In the genomic region with DNA sequence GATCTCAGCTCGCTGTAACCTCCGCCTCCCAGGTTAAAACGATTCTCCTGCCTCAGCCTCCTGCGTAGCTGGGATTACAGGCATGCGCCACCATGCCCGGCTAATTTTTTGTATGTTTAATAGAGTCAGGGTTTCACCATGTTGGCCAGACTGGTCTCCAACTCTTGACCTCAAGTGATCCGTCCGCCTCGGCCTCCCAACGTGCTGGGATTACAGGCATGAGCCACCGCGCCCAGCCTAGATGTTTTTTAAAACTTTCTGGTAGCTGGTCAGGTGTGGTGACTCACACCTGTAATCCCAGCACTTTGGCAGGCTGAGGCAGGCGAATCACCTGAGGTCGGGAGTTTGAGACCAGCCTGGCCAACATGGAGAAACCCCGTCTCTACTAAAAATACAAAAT, we compare ENCODE assay signal across 10 cellular contexts. TPM values are rescaled to one million over a fixed set of nuclear protein-coding genes. Genes with fewer than 3 reads are reported as not detected.
DNase-seq lines count a peak whose midpoint lies in the region; ATAC-seq, FAIRE-seq and TF ChIP-seq lines count a peak whose summit lies in the region.
"Not testable (repeated sequence)": the region's sequence is repeated elsewhere in the genome, so short reads cannot be mapped to it uniquely, and the experiment has no call there.
"Had no signal": no experiment of that assay in that cellular context is flagged by ENCODE, and none has a peak within 500 bp of the region (broad histone marks: within the 10 kb centered on the region; RNA-seq: fewer than 3 reads in every experiment).

No MANE protein-coding gene starts in this region.

- not testable (repeated sequence) for H2BK5ac ChIP-seq in trophoblast cell (ENCODE audit: low read depth, low read length, poor library complexity)

- H3K79me2 ChIP-seq in GM23338 (replicated peaks; ENCODE audit: insufficient read depth); PC-9 (ENCODE audit: low read depth); trophoblast cell (ENCODE audit: control insufficient read depth, insufficient read depth, low read length, poor library complexity): not testable (repeated sequence)

- not testable (repeated sequence) for H3K9me3 Mint-ChIP-seq in GM23338; chondrocyte (ENCODE audit: low read depth)

- H3K4me1 ChIP-seq in A549 (peaks cover 17% of the 10 kb centered on the region; the same call in 2 of the 3 replicates), GM23338 (ENCODE audit: insufficient read depth) (peaks cover 59% of the 10 kb centered on the region), PC-9 (replicated peaks; ENCODE audit: insufficient read depth) (peaks cover 19% of the 10 kb centered on the region), esophagus muscularis mucosa (peaks cover 0 to 46% (median 27%) of the 10 kb centered on the region in 4 donors), stomach (peaks cover 0 to 11% (median 0%) of the 10 kb centered on the region in 4 donors)
- H3K4me1 ChIP-seq in trophoblast cell (ENCODE audit: control insufficient read depth in 1 of 2, insufficient read depth in 2 of 2, low read length in 2 of 2) = not testable (repeated sequence)

- not testable (repeated sequence) for H3K36me3 Mint-ChIP-seq in GM23338 (ENCODE audit: low read depth); chondrocyte (ENCODE audit: low read depth)

- not testable (repeated sequence) for H3K9ac ChIP-seq in trophoblast cell (ENCODE audit: low read length)

- POLR2A ChIA-PET in A549 (lab: Yijun Ruan, JAX) = not testable (repeated sequence)
- POLR2A ChIA-PET in PC-9 (lab: Charles Lee; ENCODE audit: unreplicated experiment) = interaction anchor here (0.6 kb wide), 1 partner anchor 183 kb away, joined by 5 read pairs; no protein-coding TSS in a partner anchor

- not testable (repeated sequence) for H4K8ac ChIP-seq in trophoblast cell (ENCODE audit: low read depth, low read length)

- not testable (repeated sequence) for H4K12ac ChIP-seq in trophoblast cell (ENCODE audit: low read depth, low read length)

- H2AFZ ChIP-seq in GM23338; PC-9; trophoblast cell (ENCODE audit: insufficient read depth, low read length, poor library complexity): not testable (repeated sequence)

- FAIRE-seq in A549 (lab: Jason Lieb, UNC) = not testable (repeated sequence)

- not testable (repeated sequence) for H2BK120ac ChIP-seq in trophoblast cell (ENCODE audit: insufficient read depth, low read length, poor library complexity)

- H3K4me3 Mint-ChIP-seq in GM23338; chondrocyte (ENCODE audit: unreplicated experiment): not testable (repeated sequence)

- peak overlapping the region; percentile 51 to 60; a peak in 4 of 6 replicates for H3K27ac ChIP-seq in A549
- peak overlapping the region; percentile 69; the same call in 1 of the 2 replicates for H3K27ac ChIP-seq in GM23338 (ENCODE audit: low read depth)
- H3K27ac ChIP-seq in PC-9 = peak overlapping the region; percentile 73
- peak overlapping the region in 3 of 4 donors; percentile 6 to 79 (median 74) for H3K27ac ChIP-seq in esophagus muscularis mucosa (replicated peaks in 1 of 4)
- not testable (repeated sequence) for H3K27ac ChIP-seq in trophoblast cell (ENCODE audit: low read depth, low read length)
- peak overlapping the region in 3 of 5 donors; percentile 65 to 74 (median 68) for H3K27ac ChIP-seq in stomach

- not testable (repeated sequence) for H3K4ac ChIP-seq in trophoblast cell (ENCODE audit: low read depth, low read length)

- not testable (repeated sequence) for H4K91ac ChIP-seq in trophoblast cell (ENCODE audit: low read depth, low read length)

- not testable (repeated sequence) for H3K79me1 ChIP-seq in trophoblast cell (ENCODE audit: low read length)

- not testable (repeated sequence) for H3K23ac ChIP-seq in trophoblast cell (ENCODE audit: low read length)

- peak overlapping the region; percentile 99; the same call in 1 of the 2 replicates for H3K27ac Mint-ChIP-seq in GM23338
- H3K27ac Mint-ChIP-seq in chondrocyte (ENCODE audit: unreplicated experiment) = peak overlapping the region; percentile 100

- not testable (repeated sequence) for BruUV-seq in PC-9 (replicated peaks; lab: Mats Ljungman, UMichigan)

- 89% methylated on average over 15 of the region's 15 CpGs for WGBS in A549 (ENCODE audit: missing lambda C conversion rate)
- WGBS in esophagus muscularis mucosa = 92% methylated on average over 11 of the region's 15 CpGs
- WGBS in trophoblast cell (ENCODE audit: extremely low coverage, insufficient coverage, insufficient read length) = no CpG with 5 or more reads among the region's 15 CpGs
- WGBS in stomach, 5 donors = 85 to 92% (median 91%) methylated on average over 11 to 15 of the region's 15 CpGs

- H3K9me3 ChIP-seq in A549; PC-9 (ENCODE audit: insufficient read depth, low read depth); esophagus muscularis mucosa; trophoblast cell (ENCODE audit: insufficient read depth, low read depth, low read length); stomach: not testable (repeated sequence)

- not testable (repeated sequence) for H4K20me1 ChIP-seq in GM23338 (replicated peaks; ENCODE audit: insufficient read depth); PC-9 (ENCODE audit: insufficient read depth)

- H3K36me3 ChIP-seq in GM23338 (ENCODE audit: insufficient read depth); PC-9 (ENCODE audit: low read depth); trophoblast cell (ENCODE audit: control insufficient read depth in 1 of 2, insufficient read depth in 2 of 2, low read length in 2 of 2); stomach: not testable (repeated sequence)
- peaks cover 0 to 16% (median 0%) of the 10 kb centered on the region in 4 donors for H3K36me3 ChIP-seq in esophagus muscularis mucosa

- H3K27me3 ChIP-seq in GM23338 (ENCODE audit: insufficient read depth); PC-9 (ENCODE audit: insufficient read depth, low read depth); trophoblast cell (ENCODE audit: insufficient read depth, low read length): not testable (repeated sequence)
- peaks cover 0 to 17% (median 0%) of the 10 kb centered on the region in 4 donors for H3K27me3 ChIP-seq in esophagus muscularis mucosa
- peaks cover 0 to 13% (median under 1%) of the 10 kb centered on the region in 3 donors for H3K27me3 ChIP-seq in stomach

- CTCF ChIA-PET in A549 (lab: Yijun Ruan, JAX) = interaction anchor here (1.3 to 3.5 kb wide), 4 partner anchors 10 to 119 kb away, joined by 3 to 15 read pairs (median 6); a partner anchor contains a TSS
- CTCF ChIA-PET in PC-9 (lab: Charles Lee) = interaction anchor here (0.6 kb wide), 1 partner anchor 16 kb away, joined by 10 read pairs; no protein-coding TSS in a partner anchor

- peaks cover 67% of the 10 kb centered on the region for H3K4me1 Mint-ChIP-seq in GM23338
- H3K4me1 Mint-ChIP-seq in chondrocyte (ENCODE audit: low read depth) = peaks cover 45% of the 10 kb centered on the region

- TF ChIP-seq POLR2A in A549 (IDR thresholded peaks at IDR 0.05; ENCODE audit: low read length); esophagus muscularis mucosa (IDR thresholded peaks at IDR 0.05; ENCODE audit: low read depth); stomach (IDR thresholded peaks at IDR 0.05): not testable (repeated sequence)

- intact Hi-C loops in PC-9 (cut with micrococcal nuclease; ENCODE audit: unreplicated experiment); esophagus muscularis mucosa (cut with DNase I); stomach (cut with DNase I; ENCODE audit: low total_unique reads): not testable (repeated sequence)

- not testable (repeated sequence) for H3K9me2 ChIP-seq in GM23338 (ENCODE audit: insufficient read depth); PC-9 (ENCODE audit: insufficient read depth)

- peaks cover 26% of the 10 kb centered on the region for H3F3A ChIP-seq in GM23338 (replicated peaks; ENCODE audit: low read depth)
- H3F3A ChIP-seq in PC-9 (ENCODE audit: insufficient read depth, low read depth) = not testable (repeated sequence)

- not testable (repeated sequence) for TF ChIP-seq EP300 in A549 (IDR thresholded peaks at IDR 0.05); esophagus muscularis mucosa (IDR thresholded peaks at IDR 0.05); stomach (IDR thresholded peaks at IDR 0.05)

- peak overlapping the region; percentile 33; the same call in 2 of the 3 replicates for H3K4me2 ChIP-seq in A549
- not testable (repeated sequence) for H3K4me2 ChIP-seq in GM23338; PC-9; trophoblast cell (ENCODE audit: low read length)

- not testable (repeated sequence) for TF ChIP-seq CTCF in A549 (IDR thresholded peaks at IDR 0.05); GM23338 (conservative IDR thresholded peaks at IDR 0.05; ENCODE audit: low read depth in 2 of 2); PC-9 (conservative IDR thresholded peaks at IDR 0.05); chondrocyte (IDR thresholded peaks at IDR 0.05); esophagus muscularis mucosa (IDR thresholded peaks at IDR 0.05); stomach (IDR thresholded peaks at IDR 0.05)

- not testable (repeated sequence) for H3K4me3 ChIP-seq in A549; GM23338; PC-9; esophagus muscularis mucosa; trophoblast cell (ENCODE audit: low read depth, low read length); stomach

- not testable (repeated sequence) for DNase-seq in A549 (ENCODE audit: low read depth in 1 of 2, low spot score in 1 of 2); GM23338 (ENCODE audit: low spot score); PC-9; chondrocyte (ENCODE audit: low spot score); esophagus muscularis mucosa (ENCODE audit: extremely low spot score); stomach
- DNase-seq in trophoblast cell = peak; percentile 84 to 87

- not testable (repeated sequence) for ATAC-seq in A549, GM23338

- not testable (repeated sequence) for TF ChIP-seq RAD21 in A549 (conservative IDR thresholded peaks at IDR 0.05 in 1 of 2, IDR thresholded peaks at IDR 0.05 in 1 of 2)

- H3K18ac ChIP-seq in trophoblast cell (ENCODE audit: low read length) = not testable (repeated sequence)

- H2AK5ac ChIP-seq in trophoblast cell (ENCODE audit: low read length) = not testable (repeated sequence)

- peaks cover 20% of the 10 kb centered on the region for H3K27me3 Mint-ChIP-seq in GM23338 (ENCODE audit: insufficient read depth, low read depth, poor library complexity)
- not testable (repeated sequence) for H3K27me3 Mint-ChIP-seq in chondrocyte (ENCODE audit: low read depth)

- not testable (repeated sequence) for H3K14ac ChIP-seq in trophoblast cell (ENCODE audit: low read length)

- H2BK12ac ChIP-seq in trophoblast cell (ENCODE audit: low read length) = not testable (repeated sequence)

RNA-seq across cellular contexts. Expression of a gene that starts 57.5 kb away (rescaled TPM):
- 2.9 and 3.9 TPM in 2 replicates for polyA plus RNA-seq in A549 (2011; rRNA removed)
- polyA plus RNA-seq in A549 (2012; cell fraction: cytosol; rRNA removed) = 0.52 TPM in 2 replicates
- polyA plus RNA-seq in A549 (2012; cell fraction: nucleus; rRNA removed) = 1.1 and 1.5 TPM in 2 replicates
- 0.41 to 0.57 TPM (median 0.41 TPM) in 3 replicates for polyA plus RNA-seq in A549 (2017; fragmentation: RNase III; extraction: RNeasy Plus Mini Kit Qiagen cat#74134 plus additional on column Dnase treatment)
- 10.5 and 13.7 TPM in 2 replicates for polyA minus RNA-seq in A549 (2011; rRNA and poly(A)+ RNA removed)
- total RNA-seq in GM23338 (2014; rRNA removed; shearing (Covaris generic)) = 155 and 183 TPM in 2 replicates
- 26.2 and 27.8 TPM in 2 replicates for polyA plus RNA-seq in GM23338 (2016; fragmentation: Nextera tagmentation; extraction: Ambion mirVana)
- 88.5 and 101 TPM in 2 replicates for total RNA-seq in PC-9 (2021)
- 10.9 to 85.4 TPM (median 82.9 TPM) in 3 replicates for total RNA-seq in chondrocyte
- total RNA-seq in esophagus muscularis mucosa = 10 to 100 TPM; 18.7 to 57.8 (median 38.2) TPM
- polyA plus RNA-seq in trophoblast cell (2013) = 5.0 TPM in 2 replicates
- total RNA-seq in stomach = 10 to 100 TPM; 35.3 to 96.9 (median 79.1) TPM
- polyA plus RNA-seq in stomach = 10 to 100 TPM in 2 of 3 donors, 1 to 10 TPM in 1; 8.7 to 20.9 (median 10.6) TPM
- total RNA-seq: B cell; CD8-positive, alpha-beta memory T cell had no signal
- polyA plus RNA-seq: CD14-positive monocyte had no signal
